Comparison of ENCODE assay signal across 27 cellular contexts in the genomic region with DNA sequence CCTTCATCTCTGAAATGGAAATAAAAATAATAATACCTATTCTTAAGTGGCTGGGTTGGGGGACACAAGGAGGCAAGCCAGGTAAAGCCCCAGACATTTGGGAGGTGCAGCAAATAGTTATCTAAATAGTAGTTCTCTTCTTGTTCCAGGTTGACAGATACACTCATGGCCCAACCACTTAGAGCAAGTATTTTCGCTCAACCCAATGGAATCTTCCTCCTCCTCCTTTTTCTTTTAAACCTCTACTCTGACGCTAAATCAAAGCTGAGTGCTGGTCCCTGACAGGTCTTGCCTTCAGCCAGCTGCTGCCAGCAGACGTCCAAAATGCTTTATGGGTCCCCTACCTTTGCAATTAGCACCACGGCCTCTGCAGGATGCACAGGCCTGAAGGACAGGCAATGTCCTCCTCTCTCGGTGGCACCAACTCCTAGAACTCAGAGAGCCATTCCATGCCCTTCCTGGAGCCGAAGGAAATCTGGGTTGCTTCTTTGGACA.
"Had no signal": no experiment of that assay in that cellular context is flagged by ENCODE, and none has a peak within 500 bp of the region (broad histone marks: within the 10 kb centered on the region; RNA-seq: fewer than 3 reads in every experiment).

No MANE protein-coding gene starts in this region.

- H3K9me3 Mint-ChIP-seq: effector memory CD8-positive, alpha-beta T cell; stimulated activated naive CD8-positive, alpha-beta T cell treated with anti-CD3 and anti-CD28 coated beads, Interleukin-15, amount 100 ng/mL, for 72 hours had no signal

- H3K4me3 ChIP-seq: cardiac muscle cell, heart left ventricle, right lobe of liver, thyroid gland, upper lobe of left lung had no signal

- H3K4me1 ChIP-seq: right lobe of liver had no signal

- H3K27ac ChIP-seq: cardiac muscle cell, right lobe of liver, upper lobe of left lung had no signal

- H3K9me3 ChIP-seq: right lobe of liver, thyroid gland, upper lobe of left lung had no signal

- H3K36me3 ChIP-seq: cardiac muscle cell, heart left ventricle, right lobe of liver, thyroid gland, upper lobe of left lung had no signal

- H3K27me3 ChIP-seq: cardiac muscle cell, right lobe of liver, thyroid gland, upper lobe of left lung had no signal

- H3K27ac Mint-ChIP-seq: activated naive CD8-positive, alpha-beta T cell; effector memory CD8-positive, alpha-beta T cell; naive thymus-derived CD4-positive, alpha-beta T cell; stimulated activated memory B cell treated with anti-CD40 and anti-IgM and Interleukin-4, amounts not matched to agents 10 μg/mL and 1 μg/mL and 100 μg/mL, for 72 hours; stimulated activated naive CD8-positive, alpha-beta T cell treated with anti-CD3 and anti-CD28 coated beads, Interleukin-15, amount 100 ng/mL, for 72 hours had no signal

- H3K4me1 Mint-ChIP-seq: naive thymus-derived CD4-positive, alpha-beta T cell; stimulated activated memory B cell treated with anti-CD40 and anti-IgM and Interleukin-4, amounts not matched to agents 10 μg/mL and 1 μg/mL and 100 μg/mL, for 72 hours had no signal

- H3K4me3 Mint-ChIP-seq: activated naive CD8-positive, alpha-beta T cell; brain; effector memory CD8-positive, alpha-beta T cell; naive thymus-derived CD4-positive, alpha-beta T cell; stimulated activated memory B cell treated with anti-CD40 and anti-IgM and Interleukin-4, amounts not matched to agents 10 μg/mL and 1 μg/mL and 100 μg/mL, for 72 hours; stimulated activated naive CD8-positive, alpha-beta T cell treated with anti-CD3 and anti-CD28 coated beads, Interleukin-15, amount 100 ng/mL, for 72 hours had no signal

- DNase-seq: activated CD4-positive, alpha-beta T cell treated with anti-CD3 and anti-CD28 coated beads for 4 hours; activated CD4-positive, alpha-beta T cell treated with anti-CD3 and anti-CD28 coated beads, Interleukin-2, amount 50 U/mL, for 4 hours; activated CD4-positive, CD25-positive, alpha-beta regulatory T cell; activated effector memory CD4-positive, alpha-beta T cell treated with Interleukin-2 at 50 U/mL for 16 hours; activated naive CD4-positive, alpha-beta T cell treated with Interleukin-2 at 50 U/mL for 16 hours; aorta; cerebellar nuclear complex; cortex of kidney; effector memory CD8-positive, alpha-beta T cell; erythroblast; heart left ventricle; kidney glomerular epithelial cell; left ventricle myocardium superior; mammary epithelial cell; midbrain; naive thymus-derived CD4-positive, alpha-beta T cell; right lobe of liver; small intestine; stimulated activated CD4-positive, alpha-beta T cell treated with anti-CD3 and anti-CD28 coated beads, Interleukin-4, amount 100 ng/mL, for 4 hours; stimulated activated CD8-positive, alpha-beta memory T cell treated with anti-CD3 and anti-CD28 coated beads, Interleukin-4, amount 100 ng/mL, for 48 hours; stimulated activated naive CD8-positive, alpha-beta T cell treated with anti-CD3 and anti-CD28 coated beads, Interleukin-15, amount 100 ng/mL, for 72 hours; thyroid gland; upper lobe of left lung had no signal

- H3K36me3 Mint-ChIP-seq: activated naive CD8-positive, alpha-beta T cell; brain; naive thymus-derived CD4-positive, alpha-beta T cell; stimulated activated memory B cell treated with anti-CD40 and anti-IgM and Interleukin-4, amounts not matched to agents 10 μg/mL and 1 μg/mL and 100 μg/mL, for 72 hours had no signal
